In genomic region chr5:142323480-142324376, GRCh38 we compare ENCODE assay signal across 8 cellular contexts.
DNase-seq lines count a peak whose midpoint lies in the region; ATAC-seq, FAIRE-seq and TF ChIP-seq lines count a peak whose summit lies in the region.

No MANE protein-coding gene starts in this region.

- H3K9ac ChIP-seq in mucosa of stomach (ENCODE audit: low read length) = peak overlapping the region; percentile 83

- CTCF ChIA-PET in RWPE1 (lab: Yijun Ruan, JAX) = interaction anchor here (0.6 to 1.7 kb wide), 13 partner anchors 12 to 652 kb away, joined by 3 to 5 read pairs (median 4); no protein-coding TSS in a partner anchor

- H3K27me3 ChIP-seq in mucosa of stomach (ENCODE audit: control insufficient read depth, insufficient read depth, low read length) = no peaks in the 10 kb centered on the region

- DNase-seq in GM19239 (ENCODE audit: insufficient read length, low spot score) = no peak
- peak; percentile 25 for DNase-seq in RWPE1 (ENCODE audit: low spot score)
- no peak for DNase-seq in effector memory CD8-positive, alpha-beta T cell
- DNase-seq in NCI-H1105 (lab: John Stamatoyannopoulos, UW) = no peak
- no peak for DNase-seq in germinal center (ENCODE audit: low spot score)
- no peak for DNase-seq in GM13977 (ENCODE audit: low spot score)

- H3K4me1 Mint-ChIP-seq in effector memory CD8-positive, alpha-beta T cell (ENCODE audit: low read depth in 2 of 2) = peaks cover 21 to 28% of the 10 kb centered on the region in 2 donors

- FAIRE-seq in GM19239 (lab: Jason Lieb, UNC) = peak; percentile 61

- no peaks in the 10 kb centered on the region for H3K9me3 Mint-ChIP-seq in effector memory CD8-positive, alpha-beta T cell

- H3K9me3 ChIP-seq in mucosa of stomach (ENCODE audit: control insufficient read depth, low read length) = no peaks in the 10 kb centered on the region

- ATAC-seq in effector memory CD8-positive, alpha-beta T cell (replicated peaks) = no peak
- ATAC-seq in HG03039 (IDR thresholded peaks at IDR 0.05; ENCODE audit: unreplicated experiment) = no peak

- no peaks in the 10 kb centered on the region for H3K36me3 ChIP-seq in mucosa of stomach (ENCODE audit: control insufficient read depth, insufficient read depth, low read length)

- H3K4me3 ChIP-seq in mucosa of stomach (ENCODE audit: low read length) = peak overlapping the region; percentile 67

- POLR2A ChIA-PET in RWPE1 (lab: Yijun Ruan, JAX; ENCODE audit: low non-redundant PET) = interaction anchor here (0.7 kb wide), 1 partner anchor 33 kb away, joined by 3 read pairs; no protein-coding TSS in a partner anchor

- H3K27ac Mint-ChIP-seq in effector memory CD8-positive, alpha-beta T cell = peak overlapping the region in 1 of 2 donors; percentile 41

- H3K4me1 ChIP-seq in mucosa of stomach (ENCODE audit: control insufficient read depth, insufficient read depth, low read length) = peaks cover 52% of the 10 kb centered on the region

- in situ Hi-C loops in GM13977 (cut with MboI; ENCODE audit: low pct_unique_long_range_greater_than_20kb, low sequenced_read_pairs, unreplicated experiment) = no loop called here

- peaks cover 78 to 97% of the 10 kb centered on the region in 2 donors for H3K27me3 Mint-ChIP-seq in effector memory CD8-positive, alpha-beta T cell

- peaks cover 8% of the 10 kb centered on the region for H3K36me3 Mint-ChIP-seq in effector memory CD8-positive, alpha-beta T cell (ENCODE audit: insufficient read depth)

- peak overlapping the region; percentile 88 to 89 for H3K4me3 Mint-ChIP-seq in effector memory CD8-positive, alpha-beta T cell

- no peak for TF ChIP-seq CTCF in RWPE1 (conservative IDR thresholded peaks at IDR 0.05; ENCODE audit: low read depth)
- TF ChIP-seq CTCF in GM13977 (IDR thresholded peaks at IDR 0.05; ENCODE audit: extremely low read depth, insufficient read depth, missing control alignments) = no peak

- peak overlapping the region; percentile 91 for H3K27ac ChIP-seq in RWPE1
